In genomic region chr21:45138199-45139002, GRCh38 we compare ENCODE assay signal across 8 cellular contexts.
DNase-seq lines count a peak whose midpoint lies in the region; ATAC-seq, FAIRE-seq and TF ChIP-seq lines count a peak whose summit lies in the region.

No MANE protein-coding gene starts in this region.

- peak; percentile 44 to 87 for TF ChIP-seq POLR2A in Peyer's patch (IDR thresholded peaks at IDR 0.05)

- H3K4me1 ChIP-seq in HAP-1 (no peaks in the 10 kb centered on the region), Peyer's patch (peaks cover 0 to 20% (median 0%) of the 10 kb centered on the region in 4 donors), pancreas (no peaks in the 10 kb centered on the region), upper lobe of right lung (peaks cover 1% of the 10 kb centered on the region)

- no peak overlapping the region for H3K4me3 ChIP-seq in HAP-1
- no peak overlapping the region for H3K4me3 ChIP-seq in Peyer's patch
- H3K4me3 ChIP-seq in pancreas: no peak overlapping the region
- H3K4me3 ChIP-seq in upper lobe of right lung: no peak overlapping the region

- H3K27me3 Mint-ChIP-seq in activated T-cell treated with anti-CD3 and anti-CD28 coated beads, Interleukin-2, amount 50 U/mL, for 4 hours (ENCODE audit: low read depth): no peaks in the 10 kb centered on the region

- no peaks in the 10 kb centered on the region for H3K9me3 ChIP-seq in HAP-1
- no peaks in the 10 kb centered on the region for H3K9me3 ChIP-seq in Peyer's patch
- no peaks in the 10 kb centered on the region for H3K9me3 ChIP-seq in pancreas
- no peaks in the 10 kb centered on the region for H3K9me3 ChIP-seq in upper lobe of right lung

- no peak for FAIRE-seq in pancreas (lab: Jason Lieb, UNC)

- in situ Hi-C loops in HAP-1 (cut with MboI; ENCODE audit: low sequenced_read_pairs): loop anchor here (5.0 kb wide), 1 partner anchor 191 kb away; no protein-coding TSS in a partner anchor

- peaks cover 9% of the 10 kb centered on the region for H3K4me1 Mint-ChIP-seq in activated T-cell treated with anti-CD3 and anti-CD28 coated beads, Interleukin-2, amount 50 U/mL, for 4 hours (ENCODE audit: low read depth)

- peak; percentile 91 for TF ChIP-seq CTCF in C4-2B (conservative IDR thresholded peaks at IDR 0.05)
- TF ChIP-seq CTCF in Peyer's patch (IDR thresholded peaks at IDR 0.05): peak; percentile 37 to 69 (median 63)
- peak; percentile 52 to 68 (median 62) for TF ChIP-seq CTCF in pancreas (IDR thresholded peaks at IDR 0.05)
- TF ChIP-seq CTCF in upper lobe of right lung (IDR thresholded peaks at IDR 0.05): peak; percentile 73

- no peaks in the 10 kb centered on the region for H3K9me3 Mint-ChIP-seq in activated T-cell treated with anti-CD3 and anti-CD28 coated beads, Interleukin-2, amount 50 U/mL, for 4 hours

- H3K36me3 ChIP-seq in HAP-1 (replicated peaks): no peaks in the 10 kb centered on the region
- no peaks in the 10 kb centered on the region for H3K36me3 ChIP-seq in Peyer's patch
- no peaks in the 10 kb centered on the region for H3K36me3 ChIP-seq in pancreas
- no peaks in the 10 kb centered on the region for H3K36me3 ChIP-seq in upper lobe of right lung

- peaks cover 12% of the 10 kb centered on the region for H3K36me3 Mint-ChIP-seq in activated T-cell treated with anti-CD3 and anti-CD28 coated beads, Interleukin-2, amount 50 U/mL, for 4 hours (ENCODE audit: insufficient read depth)

- peak; percentile 50 to 61 for ATAC-seq in activated T-cell treated with anti-CD3 and anti-CD28 coated beads, Interleukin-2, amount 50 U/mL, for 4 hours
- ATAC-seq in pancreas: peak; percentile 51 to 66 (median 62)
- ATAC-seq in upper lobe of right lung: peak; percentile 67
- ATAC-seq in HG02610 (IDR thresholded peaks at IDR 0.05; ENCODE audit: unreplicated experiment): no peak

- H3K27ac ChIP-seq in C4-2B (no peak overlapping the region), Peyer's patch (peak overlapping the region in 3 of 4 donors; percentile 37 to 89 (median 79)), pancreas (no peak overlapping the region), upper lobe of right lung (no peak overlapping the region)

- H3K4me3 Mint-ChIP-seq in activated T-cell treated with anti-CD3 and anti-CD28 coated beads, Interleukin-2, amount 50 U/mL, for 4 hours: no peak overlapping the region

- peak; percentile 52 to 89 for DNase-seq in HAP-1 (ENCODE audit: low spot score in 2 of 2)
- peak; percentile 65 to 83 (median 74) for DNase-seq in Peyer's patch
- peak; percentile 74 for DNase-seq in activated T-cell treated with anti-CD3 and anti-CD28 coated beads, Interleukin-2, amount 50 U/mL, for 4 hours
- peak; percentile 53 for DNase-seq in fibroblast of the conjunctiva (ENCODE audit: low read depth)
- peak in 4 of 6 donors; percentile 22 to 80 (median 60) for DNase-seq in pancreas
- DNase-seq in upper lobe of right lung: peak; percentile 80

- H3K27me3 ChIP-seq in HAP-1 (ENCODE audit: low read depth) (no peaks in the 10 kb centered on the region), Peyer's patch (no peaks in the 10 kb centered on the region), pancreas (no peaks in the 10 kb centered on the region), upper lobe of right lung (no peaks in the 10 kb centered on the region)

- intact Hi-C loops in pancreas (cut with DNase I): loop anchor here in 2 of 3 donors (5.0 to 10.0 kb wide), 2 partner anchors 191 to 194 kb away; partner anchors contain the start of gene SLX9 (in 1 of the 2)
- intact Hi-C loops in upper lobe of right lung (cut with DNase I): no loop called here

- 59 to 61% methylated on average over 12 of the region's 12 CpGs for WGBS in pancreas, 2 donors

Comparison
In these comparisons a context has a peak if more than half of its experiments do, and no peak if none do; other contexts are left out.
1. H3K27ac ChIP-seq: peak in Peyer's patch (3 of 4); none in C4-2B (single experiment), pancreas (0 of 4) and upper lobe of right lung (single experiment).
2. Peak in every context shown above with its lines, with median percentiles within 50 percentile points of each other: CTCF ChIP-seq and DNase-seq.